1 cellular context compared by ENCODE assay signal in genomic region chr9:132877818-132878694, GRCh38.
TF ChIP-seq lines count a peak whose summit lies in the region.

Gene AK8 (minus strand): TSS chr9:132878284. CDS start chr9:132878255, 29 bp downstream.

TF ChIP-seq in A549, 52 proteins besides CTCF, POLR2A, EP300 and RAD21 (continued from another document):
- TF ChIP-seq CHD4 (IDR thresholded peaks at IDR 0.05; ENCODE audit: borderline replicate concordance) (no peak), HES2 (IDR thresholded peaks at IDR 0.05) (no peak), CBX2 (IDR thresholded peaks at IDR 0.05; ENCODE audit: borderline replicate concordance, low read depth) (no peak), HOXB5 (CRISPR knock-in tag; IDR thresholded peaks at IDR 0.05) (no peak), POLR2AphosphoS2 (conservative IDR thresholded peaks at IDR 0.05; ENCODE audit: low read length) (no peak), GATA3 (IDR thresholded peaks at IDR 0.05; ENCODE audit: borderline replicate concordance) (peak; percentile 31; the same call in 1 of the 2 replicates), MAZ (IDR thresholded peaks at IDR 0.05; ENCODE audit: borderline replicate concordance, low read depth, low read length) (peak; percentile 78; the same call in 1 of the 2 replicates), HMGXB4 (CRISPR knock-in tag; IDR thresholded peaks at IDR 0.05; ENCODE audit: borderline replicate concordance) (peak; percentile 38; the same call in 1 of the 2 replicates), FOSB (CRISPR knock-in tag; IDR thresholded peaks at IDR 0.05) (no peak), SREBF2 (IDR thresholded peaks at IDR 0.05) (no peak), PHF8 (IDR thresholded peaks at IDR 0.05; ENCODE audit: borderline replicate concordance, low read depth) (peak; percentile 88), BHLHE40 (IDR thresholded peaks at IDR 0.05; ENCODE audit: low read depth, low read length) (no peak), CBX8 (IDR thresholded peaks at IDR 0.05) (no peak), FOXS1 (CRISPR knock-in tag; IDR thresholded peaks at IDR 0.05) (no peak), ZSCAN20 (CRISPR knock-in tag; IDR thresholded peaks at IDR 0.05) (no peak), SMC3 (IDR thresholded peaks at IDR 0.05) (no peak), HOXB13 (CRISPR knock-in tag; IDR thresholded peaks at IDR 0.05; ENCODE audit: low read depth) (no peak), ZFP36 (IDR thresholded peaks at IDR 0.05; ENCODE audit: borderline replicate concordance, partially characterized antibody) (no peak), JUN (IDR thresholded peaks at IDR 0.05) (peak in 1 of 2 experiments; percentile 64; a peak in 3 of 5 replicates), HDAC2 (IDR thresholded peaks at IDR 0.05) (no peak), RCOR1 (IDR thresholded peaks at IDR 0.05; ENCODE audit: low read depth, low read length) (no peak), FOSL2 (IDR thresholded peaks at IDR 0.05) (no peak), FOSL2 (CRISPR knock-in tag; IDR thresholded peaks at IDR 0.05) (0 out of 2 replicates have a peak, but pooled peaks have one; percentile 19), CEBPB (IDR thresholded peaks at IDR 0.05) (no peak), NR3C1 (IDR thresholded peaks at IDR 0.05) (no peak), RARB (CRISPR knock-in tag; IDR thresholded peaks at IDR 0.05) (peak; percentile 49; the same call in 1 of the 2 replicates), MAFK (IDR thresholded peaks at IDR 0.05; ENCODE audit: partially characterized antibody) (no peak), KDM5A (IDR thresholded peaks at IDR 0.05) (peak; percentile 41; the same call in 1 of the 2 replicates), HEYL (CRISPR knock-in tag; IDR thresholded peaks at IDR 0.05) (no peak), ATOH8 (CRISPR knock-in tag; IDR thresholded peaks at IDR 0.05; ENCODE audit: low read depth) (no peak), TP53 (CRISPR knock-in tag; IDR thresholded peaks at IDR 0.05) (no peak), ZC3H11A (IDR thresholded peaks at IDR 0.05) (no peak), ESRRA (IDR thresholded peaks at IDR 0.05; ENCODE audit: borderline replicate concordance, low read length) (no peak), PBX3 (IDR thresholded peaks at IDR 0.05) (peak; percentile 35; the same call in 1 of the 2 replicates), RNF2 (IDR thresholded peaks at IDR 0.05; ENCODE audit: borderline replicate concordance, low read depth) (no peak), EHMT2 (IDR thresholded peaks at IDR 0.05; ENCODE audit: low read depth) (no peak), ZNF302 (CRISPR knock-in tag; IDR thresholded peaks at IDR 0.05) (no peak), TFCP2L1 (CRISPR knock-in tag; IDR thresholded peaks at IDR 0.05) (0 out of 2 replicates have a peak, but pooled peaks have one; percentile 36), MYC (IDR thresholded peaks at IDR 0.05; ENCODE audit: borderline replicate concordance, low read length) (no peak), HOXA7 (CRISPR knock-in tag; IDR thresholded peaks at IDR 0.05) (no peak)
- TF ChIP-seq, protein P1, sequence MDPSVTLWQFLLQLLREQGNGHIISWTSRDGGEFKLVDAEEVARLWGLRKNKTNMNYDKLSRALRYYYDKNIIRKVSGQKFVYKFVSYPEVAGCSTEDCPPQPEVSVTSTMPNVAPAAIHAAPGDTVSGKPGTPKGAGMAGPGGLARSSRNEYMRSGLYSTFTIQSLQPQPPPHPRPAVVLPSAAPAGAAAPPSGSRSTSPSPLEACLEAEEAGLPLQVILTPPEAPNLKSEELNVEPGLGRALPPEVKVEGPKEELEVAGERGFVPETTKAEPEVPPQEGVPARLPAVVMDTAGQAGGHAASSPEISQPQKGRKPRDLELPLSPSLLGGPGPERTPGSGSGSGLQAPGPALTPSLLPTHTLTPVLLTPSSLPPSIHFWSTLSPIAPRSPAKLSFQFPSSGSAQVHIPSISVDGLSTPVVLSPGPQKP (IDR thresholded peaks at IDR 0.05; ENCODE audit: low read depth, low read length), result no peak
- TF ChIP-seq, protein P2, sequence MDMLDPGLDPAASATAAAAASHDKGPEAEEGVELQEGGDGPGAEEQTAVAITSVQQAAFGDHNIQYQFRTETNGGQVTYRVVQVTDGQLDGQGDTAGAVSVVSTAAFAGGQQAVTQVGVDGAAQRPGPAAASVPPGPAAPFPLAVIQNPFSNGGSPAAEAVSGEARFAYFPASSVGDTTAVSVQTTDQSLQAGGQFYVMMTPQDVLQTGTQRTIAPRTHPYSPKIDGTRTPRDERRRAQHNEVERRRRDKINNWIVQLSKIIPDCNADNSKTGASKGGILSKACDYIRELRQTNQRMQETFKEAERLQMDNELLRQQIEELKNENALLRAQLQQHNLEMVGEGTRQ (IDR thresholded peaks at IDR 0.05), result no peak
- TF ChIP-seq, protein P3, sequence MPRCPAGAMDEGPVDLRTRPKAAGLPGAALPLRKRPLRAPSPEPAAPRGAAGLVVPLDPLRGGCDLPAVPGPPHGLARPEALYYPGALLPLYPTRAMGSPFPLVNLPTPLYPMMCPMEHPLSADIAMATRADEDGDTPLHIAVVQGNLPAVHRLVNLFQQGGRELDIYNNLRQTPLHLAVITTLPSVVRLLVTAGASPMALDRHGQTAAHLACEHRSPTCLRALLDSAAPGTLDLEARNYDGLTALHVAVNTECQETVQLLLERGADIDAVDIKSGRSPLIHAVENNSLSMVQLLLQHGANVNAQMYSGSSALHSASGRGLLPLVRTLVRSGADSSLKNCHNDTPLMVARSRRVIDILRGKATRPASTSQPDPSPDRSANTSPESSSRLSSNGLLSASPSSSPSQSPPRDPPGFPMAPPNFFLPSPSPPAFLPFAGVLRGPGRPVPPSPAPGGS (IDR thresholded peaks at IDR 0.05), result no peak
TF ChIP-seq in A549: peak in this region for 14.
